Comparison of ENCODE assay signal across 12 cellular contexts in the genomic region with DNA sequence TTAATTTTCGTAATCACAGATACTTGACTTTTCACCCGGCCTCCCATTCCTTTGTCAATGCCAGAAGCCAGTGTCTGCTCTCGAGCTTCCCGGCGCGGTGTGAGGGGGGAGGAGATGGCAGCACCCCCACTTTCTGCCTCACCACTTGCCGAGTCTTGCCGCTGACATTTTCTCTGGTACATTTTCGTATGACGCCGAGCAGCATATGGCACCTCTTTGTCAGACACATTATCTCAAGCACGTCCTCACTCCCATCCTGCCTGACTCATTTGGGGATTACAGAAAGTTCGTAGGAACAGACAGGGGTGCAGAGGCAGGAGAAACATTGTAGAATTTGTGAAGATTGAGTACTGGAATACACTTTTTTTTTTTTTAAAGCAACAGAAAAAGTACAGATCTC.
DNase-seq lines count a peak whose midpoint lies in the region; ATAC-seq and TF ChIP-seq lines count a peak whose summit lies in the region.
"Had no signal": no experiment of that assay in that cellular context is flagged by ENCODE, and none has a peak within 500 bp of the region (broad histone marks: within the 10 kb centered on the region; RNA-seq: fewer than 3 reads in every experiment).

No MANE protein-coding gene starts in this region.

- H3K27me3 ChIP-seq in transverse colon: peaks cover 10% of the 10 kb centered on the region

- ATAC-seq in HG03354 (IDR thresholded peaks at IDR 0.05; ENCODE audit: poor library complexity, severe bottlenecking, unreplicated experiment) (peak; percentile 6), GM19023 (IDR thresholded peaks at IDR 0.05; ENCODE audit: unreplicated experiment) (no peak)

- in situ Hi-C loops in transverse colon (cut with MboI; ENCODE audit: low pct_ligation_motif_present in 1 of 4, low pct_unique_long_range_greater_than_20kb in 1 of 4, low sequenced_read_pairs in 3 of 4): no loop called here

- H3K36me3 ChIP-seq in transverse colon: no peaks in the 10 kb centered on the region

- H3K9me3 ChIP-seq in transverse colon: no peaks in the 10 kb centered on the region

- H3K27ac ChIP-seq in transverse colon: no peak overlapping the region
- H3K27ac ChIP-seq: C4-2B, KMS-11 had no signal

- intact Hi-C loops in transverse colon (cut with DNase I; ENCODE audit: low total_unique reads): no loop called here

- 66% methylated on average over 12 to 13 of the region's 13 CpGs for WGBS in transverse colon (ENCODE audit: low coverage in 1 of 2), 2 donors

- TF ChIP-seq CTCF in AG10803 (conservative IDR thresholded peaks at IDR 0.05; ENCODE audit: low read length) (no peak), transverse colon (IDR thresholded peaks at IDR 0.05) (no peak)

- no peak for TF ChIP-seq EP300 in transverse colon (IDR thresholded peaks at IDR 0.05; ENCODE audit: low read depth)

- TF ChIP-seq POLR2A in transverse colon (IDR thresholded peaks at IDR 0.05): no peak

- H3K4me3 ChIP-seq in AG10803 (ENCODE audit: low read length) (peak overlapping the region; percentile 37), transverse colon (no peak overlapping the region)

- no peaks in the 10 kb centered on the region for H3K4me1 ChIP-seq in transverse colon

- DNase-seq in AG10803 (ENCODE audit: low read depth) (peak; percentile 42), cerebellar cortex (ENCODE audit: low spot score) (peak; percentile 1), middle frontal gyrus (ENCODE audit: extremely low spot score, low spot score) (peak; percentile 43), transverse colon (no peak), NCI-H1694 treated with DMSO at 0.1 percent for 48 hours (lab: John Stamatoyannopoulos, UW) (no peak), NCI-H1436 (lab: John Stamatoyannopoulos, UW) (no peak)
- DNase-seq: GF-D8, NCI-H2081 treated with DMSO at 0.1 percent for 48 hours had no signal

Comparison
In these comparisons a context has a peak if more than half of its experiments do, and no peak if none do; other contexts are left out.
1. DNase-seq: peak in AG10803 (single experiment), cerebellar cortex (single experiment) and middle frontal gyrus (single experiment); none in transverse colon (single experiment), NCI-H1694 treated with DMSO at 0.1 percent for 48 hours (single experiment) and NCI-H1436 (single experiment).